Comparison of ENCODE assay signal across 39 cellular contexts in the genomic region with DNA sequence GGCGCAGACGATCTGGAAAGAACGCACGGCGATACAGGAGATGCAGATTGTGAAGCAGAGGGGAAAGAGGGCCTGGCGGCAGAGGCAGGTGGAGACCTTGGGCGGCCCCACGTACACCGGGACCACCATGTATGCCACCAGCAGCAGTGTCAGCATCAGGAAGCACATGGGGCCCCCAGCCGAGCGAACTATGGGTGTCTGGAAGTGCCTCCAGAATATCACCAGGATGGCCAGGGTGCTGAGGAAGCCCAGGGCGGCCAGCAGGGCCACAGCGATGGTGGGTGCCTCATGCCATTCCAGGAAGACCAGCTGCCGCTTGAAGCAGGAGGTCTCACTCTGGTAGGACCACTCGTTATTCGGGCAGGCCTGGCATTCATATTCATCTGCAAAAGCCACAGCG. TPM values are rescaled to one million over a fixed set of nuclear protein-coding genes. Genes with fewer than 3 reads are reported as not detected.
"Had no signal": no experiment of that assay in that cellular context is flagged by ENCODE, and none has a peak within 500 bp of the region (broad histone marks: within the 10 kb centered on the region; RNA-seq: fewer than 3 reads in every experiment).

No MANE protein-coding gene starts in this region.

- H3K36me3 ChIP-seq: MG63 had no signal

- H3K27ac ChIP-seq: KMS-11 had no signal

- H3K4me3 ChIP-seq: MG63 had no signal

- DNase-seq: Karpas-422, Kasumi-1, KG1, MG63, MM.1S, MV-4-11, NCI-H1048, NCI-H1092 treated with DMSO at 0.1 percent for 48 hours, NCI-H1105, NCI-H1105 treated with DMSO at 0.1 percent for 48 hours, NCI-H1417, NCI-H1417 treated with DMSO at 0.1 percent for 48 hours, NCI-H1436, NCI-H1436 treated with DMSO at 0.1 percent for 48 hours, NCI-H146, NCI-H1694, NCI-H1694 treated with DMSO at 0.1 percent for 48 hours, NCI-H187, NCI-H187 treated with DMSO at 0.1 percent for 48 hours, NCI-H1930, NCI-H2029, NCI-H2029 treated with DMSO at 0.1 percent for 48 hours, NCI-H2081, NCI-H2081 treated with DMSO at 0.1 percent for 48 hours, NCI-H2107, NCI-H2171, NCI-H2171 treated with DMSO at 0.1 percent for 48 hours, NCI-H2227 treated with DMSO at 0.1 percent for 48 hours, NCI-H226, NCI-H345, NCI-H446, NCI-H446 treated with DMSO at 0.1 percent for 48 hours, NCI-H510A, NCI-H510A treated with DMSO at 0.1 percent for 48 hours had no signal

- H3K4me2 ChIP-seq: KMS-11 had no signal

- H3K9ac ChIP-seq: KMS-11 had no signal

- H3K9me3 ChIP-seq: MG63 had no signal

RNA-seq across cellular contexts. Expression of a gene that starts 19.3 kb away (rescaled TPM):
- total RNA-seq: LHCN-M2, M059J, MCF 10A, NCI-H460 had no signal
